Comparison of ENCODE assay signal across 11 cellular contexts in the genomic region with DNA sequence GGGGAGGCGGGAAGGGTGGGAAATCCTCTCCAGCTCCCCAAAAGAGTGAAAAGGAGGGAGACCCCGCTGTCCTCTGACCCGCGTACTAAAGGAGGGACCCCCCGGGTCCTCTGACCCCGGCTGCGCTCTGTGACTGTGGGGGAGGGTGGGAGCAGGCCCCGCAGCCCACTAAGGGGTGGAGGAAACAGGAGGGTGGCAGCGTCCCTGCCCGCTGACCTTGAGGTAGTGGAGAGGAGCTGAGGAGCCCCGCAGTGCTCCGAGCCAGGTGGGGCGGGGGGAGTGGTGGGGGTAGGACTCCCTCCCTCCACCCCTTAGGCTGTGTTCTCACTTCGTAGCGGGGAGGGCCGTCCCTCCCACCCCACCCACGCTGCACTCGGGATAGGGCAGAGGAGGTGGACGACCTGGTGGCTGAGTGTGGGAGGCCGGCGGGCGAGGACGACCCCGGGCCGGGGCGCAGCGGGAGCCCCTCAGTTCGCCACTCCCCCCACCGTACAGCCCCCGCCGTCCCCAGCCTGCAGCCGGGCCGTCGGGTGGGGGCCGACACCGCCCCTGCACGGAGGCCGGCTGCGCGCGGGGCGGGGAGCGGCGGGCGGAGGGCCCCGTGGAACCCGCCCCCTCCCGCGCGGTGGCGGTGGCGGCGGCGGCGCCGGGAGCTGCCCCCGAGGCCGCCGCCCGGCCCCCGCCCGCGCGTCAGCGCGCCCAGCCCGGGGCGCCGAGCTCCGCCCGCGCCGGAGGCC. TPM values are rescaled to one million over a fixed set of nuclear protein-coding genes. Genes with fewer than 3 reads are reported as not detected.
A peak's percentile ranks its signal among the peaks of the same experiment; 100 is the strongest.
DNase-seq lines count a peak whose midpoint lies in the region; ATAC-seq and TF ChIP-seq lines count a peak whose summit lies in the region.
"Had no signal": no experiment of that assay in that cellular context is flagged by ENCODE, and none has a peak within 500 bp of the region (broad histone marks: within the 10 kb centered on the region; RNA-seq: fewer than 3 reads in every experiment).

A gene (plus strand): TSS at position 707 of the 737 bp plus-strand sequence. CDS start 159 bp downstream, outside the sequence.

- WGBS in esophagus, 2 donors = 3% methylated on average over 27 to 73 of the region's 73 CpGs
- WGBS in upper lobe of left lung, 2 donors = 0 to 2% methylated on average over 1 to 34 of the region's 73 CpGs

- TF ChIP-seq EP300 in upper lobe of left lung (IDR thresholded peaks at IDR 0.05) = no peak

- H3K4me3 Mint-ChIP-seq in activated CD8-positive, alpha-beta memory T cell treated with anti-CD3 and anti-CD28 coated beads, Interleukin-2, amount 10 ng/mL, durations not matched to agents 7 days and 5 days = no peak within 1 kb of the TSS
- H3K4me3 Mint-ChIP-seq in naive thymus-derived CD4-positive, alpha-beta T cell = peak within 1 kb of the TSS in 8 of 10 donors; percentile 3 to 67 (median 34)

- H3K27ac ChIP-seq in esophagus (ENCODE audit: low read depth in 2 of 2, low read length in 1 of 2) (no peak within 1 kb of the TSS), upper lobe of left lung (no peak within 1 kb of the TSS)
- H3K27ac ChIP-seq in naive thymus-derived CD4-positive, alpha-beta T cell (ENCODE audit: low read depth, low read length) = no peak within 1 kb of the TSS

- peaks cover 0 to 2% of the 10 kb centered on the region in 2 donors for H3K9me3 ChIP-seq in esophagus (ENCODE audit: control insufficient read depth in 2 of 2, insufficient read depth in 1 of 2, low read depth in 1 of 2, low read length in 1 of 2)
- no peaks in the 10 kb centered on the region for H3K9me3 ChIP-seq in naive thymus-derived CD4-positive, alpha-beta T cell (ENCODE audit: control insufficient read depth in 2 of 3, low read length in 3 of 3)
- no peaks in the 10 kb centered on the region for H3K9me3 ChIP-seq in upper lobe of left lung
- H3K9me3 ChIP-seq: mucosa of descending colon had no signal

- peaks cover 2 to 3% of the 10 kb centered on the region in 2 donors for H3K4me1 ChIP-seq in esophagus (ENCODE audit: control insufficient read depth in 2 of 2, insufficient read depth in 2 of 2, low read length in 1 of 2)
- H3K4me1 ChIP-seq in naive thymus-derived CD4-positive, alpha-beta T cell (ENCODE audit: control insufficient read depth in 2 of 2, insufficient read depth in 2 of 2, low read length in 2 of 2) = no peaks in the 10 kb centered on the region
- peaks cover 0 to 16% (median 3%) of the 10 kb centered on the region in 4 donors for H3K4me1 ChIP-seq in upper lobe of left lung

- intact Hi-C loops in naive thymus-derived CD4-positive, alpha-beta T cell (cut with micrococcal nuclease) = no loop called here

- ATAC-seq in activated CD8-positive, alpha-beta memory T cell treated with anti-CD3 and anti-CD28 coated beads, Interleukin-2, amount 10 ng/mL, durations not matched to agents 7 days and 5 days = peak; percentile 20
- no peak for ATAC-seq in naive thymus-derived CD4-positive, alpha-beta T cell
- ATAC-seq in upper lobe of left lung (ENCODE audit: low FRiP score in 2 of 2) (peak; percentile 53 to 64), HG02588 (IDR thresholded peaks at IDR 0.05; ENCODE audit: unreplicated experiment) (no peak), GM19324 (IDR thresholded peaks at IDR 0.05; ENCODE audit: low FRiP score, unreplicated experiment) (no peak)

- no peaks in the 10 kb centered on the region for H3K36me3 ChIP-seq in esophagus (ENCODE audit: control insufficient read depth in 2 of 2, insufficient read depth in 2 of 2, low read length in 1 of 2)
- H3K36me3 ChIP-seq in naive thymus-derived CD4-positive, alpha-beta T cell (ENCODE audit: control insufficient read depth in 2 of 3, insufficient read depth in 3 of 3, low read length in 3 of 3) = no peaks in the 10 kb centered on the region
- no peaks in the 10 kb centered on the region for H3K36me3 ChIP-seq in upper lobe of left lung

- H3K4me1 Mint-ChIP-seq in activated CD8-positive, alpha-beta memory T cell treated with anti-CD3 and anti-CD28 coated beads, Interleukin-2, amount 10 ng/mL, durations not matched to agents 7 days and 5 days = no peaks in the 10 kb centered on the region
- peaks cover 0 to 10% (median 6%) of the 10 kb centered on the region in 7 donors for H3K4me1 Mint-ChIP-seq in naive thymus-derived CD4-positive, alpha-beta T cell

- no peak for TF ChIP-seq CTCF in upper lobe of left lung (IDR thresholded peaks at IDR 0.05)

- TF ChIP-seq POLR2A in upper lobe of left lung (IDR thresholded peaks at IDR 0.05) = no peak

- peaks cover 6% of the 10 kb centered on the region for H3K36me3 Mint-ChIP-seq in activated CD8-positive, alpha-beta memory T cell treated with anti-CD3 and anti-CD28 coated beads, Interleukin-2, amount 10 ng/mL, durations not matched to agents 7 days and 5 days
- H3K36me3 Mint-ChIP-seq in naive thymus-derived CD4-positive, alpha-beta T cell = peaks cover 0 to 6% (median 0%) of the 10 kb centered on the region in 5 donors

- POLR2A ChIA-PET in naive thymus-derived CD4-positive, alpha-beta T cell (lab: Charles Lee) = no interaction called here

- H3K4me3 ChIP-seq in esophagus (ENCODE audit: low read depth in 1 of 2, low read length in 2 of 2) (peak within 1 kb of the TSS; percentile 40 to 42), upper lobe of left lung (peak within 1 kb of the TSS in 3 of 4 donors; percentile 36 to 48 (median 42))
- H3K4me3 ChIP-seq in naive thymus-derived CD4-positive, alpha-beta T cell (ENCODE audit: low read length) = no peak within 1 kb of the TSS
- H3K4me3 ChIP-seq: mucosa of descending colon had no signal

- H3K27me3 ChIP-seq in esophagus (ENCODE audit: control insufficient read depth in 1 of 2, insufficient read depth in 2 of 2, low read length in 2 of 2) (no peaks in the 10 kb centered on the region), upper lobe of left lung (peaks cover 0 to 20% (median 11%) of the 10 kb centered on the region in 4 donors)
- peaks cover 0 to 3% of the 10 kb centered on the region in 2 donors for H3K27me3 ChIP-seq in naive thymus-derived CD4-positive, alpha-beta T cell (ENCODE audit: control insufficient read depth in 2 of 2, insufficient read depth in 2 of 2, low read length in 2 of 2)

- CTCF ChIA-PET in activated CD8-positive, alpha-beta memory T cell treated with anti-CD3 and anti-CD28 coated beads, Interleukin-2, amount 10 ng/mL, durations not matched to agents 7 days and 5 days (lab: Charles Lee) = no interaction called here
- CTCF ChIA-PET in naive thymus-derived CD4-positive, alpha-beta T cell (lab: Charles Lee) = no interaction called here

- peak within 1 kb of the TSS; percentile 28 for H3K27ac Mint-ChIP-seq in activated CD8-positive, alpha-beta memory T cell treated with anti-CD3 and anti-CD28 coated beads, Interleukin-2, amount 10 ng/mL, durations not matched to agents 7 days and 5 days
- H3K27ac Mint-ChIP-seq in naive thymus-derived CD4-positive, alpha-beta T cell = no peak within 1 kb of the TSS

- H3K9me3 Mint-ChIP-seq in activated CD8-positive, alpha-beta memory T cell treated with anti-CD3 and anti-CD28 coated beads, Interleukin-2, amount 10 ng/mL, durations not matched to agents 7 days and 5 days (ENCODE audit: low read depth) = no peaks in the 10 kb centered on the region
- peaks cover 0 to 5% (median 0%) of the 10 kb centered on the region in 11 donors for H3K9me3 Mint-ChIP-seq in naive thymus-derived CD4-positive, alpha-beta T cell

- peaks cover 34% of the 10 kb centered on the region for H3K27me3 Mint-ChIP-seq in activated CD8-positive, alpha-beta memory T cell treated with anti-CD3 and anti-CD28 coated beads, Interleukin-2, amount 10 ng/mL, durations not matched to agents 7 days and 5 days
- H3K27me3 Mint-ChIP-seq in naive thymus-derived CD4-positive, alpha-beta T cell = peaks cover 41 to 49% (median 46%) of the 10 kb centered on the region in 5 donors

- DNase-seq in activated CD8-positive, alpha-beta memory T cell treated with anti-CD3 and anti-CD28 coated beads, Interleukin-2, amount 10 ng/mL, durations not matched to agents 7 days and 5 days = no peak
- DNase-seq in activated CD8-positive, alpha-beta memory T cell treated with anti-CD3 and anti-CD28 coated beads for 24 hours = no peak
- no peak for DNase-seq in naive thymus-derived CD4-positive, alpha-beta T cell
- peak in 1 of 2 donors; percentile 71 for DNase-seq in upper lobe of left lung
- DNase-seq in dedifferentiated amniotic fluid mesenchymal stem cell (ENCODE audit: extremely low spot score) = no peak
- DNase-seq: activated CD4-positive, alpha-beta T cell treated with anti-CD3 and anti-CD28 coated beads for 4 hours; NK-92 treated with Interleukin-12 subunit alpha and Interleukin-12 subunit beta, amount 100 ng/mL, for 24 hours had no signal

RNA-seq across cellular contexts. Expression of the gene that starts here (rescaled TPM):
- not detected for total RNA-seq in activated CD8-positive, alpha-beta memory T cell treated with anti-CD3 and anti-CD28 coated beads, Interleukin-2, amount 10 ng/mL, durations not matched to agents 7 days and 5 days
- under 1 TPM; 0.06 to 0.76 TPM for polyA plus RNA-seq in esophagus
- total RNA-seq in naive thymus-derived CD4-positive, alpha-beta T cell = not detected
- polyA plus RNA-seq in naive thymus-derived CD4-positive, alpha-beta T cell = not detected
- total RNA-seq in upper lobe of left lung = 1 to 10 TPM in 1 of 6 donors, under 1 TPM in 4, not detected in 1; 0.20 to 2.4 (median 0.46) TPM

Comparison
In these comparisons a context has a peak if more than half of its experiments do, and no peak if none do; other contexts are left out.
1. Peak in ATAC-seq in activated CD8-positive, alpha-beta memory T cell treated with anti-CD3 and anti-CD28 coated beads, Interleukin-2, amount 10 ng/mL, durations not matched to agents 7 days and 5 days; RNA of the gene not detected or under 1 TPM.
2. ATAC-seq: peak in upper lobe of left lung (2 of 2); none in naive thymus-derived CD4-positive, alpha-beta T cell (single experiment), HG02588 (single experiment) and GM19324 (single experiment).